ENCODE assay signal across 15 cellular contexts in genomic region chr9:107288701-107289100, GRCh38. TPM values are rescaled to one million over a fixed set of nuclear protein-coding genes. Genes with fewer than 3 reads are reported as not detected.
A peak's percentile ranks its signal among the peaks of the same experiment; 100 is the strongest.
DNase-seq lines count a peak whose midpoint lies in the region; ATAC-seq and TF ChIP-seq lines count a peak whose summit lies in the region.
"Had no signal": no experiment of that assay in that cellular context is flagged by ENCODE, and none has a peak within 500 bp of the region (broad histone marks: within the 10 kb centered on the region; RNA-seq: fewer than 3 reads in every experiment).

No MANE protein-coding gene starts in this region.

- TF ChIP-seq CTCF in Caco-2 (IDR thresholded peaks at IDR 0.05; ENCODE audit: insufficient read depth in 1 of 2, low read depth in 1 of 2, low read length in 1 of 2, severe bottlenecking in 1 of 2, unreplicated experiment in 1 of 2) (no peak), GM23338 (conservative IDR thresholded peaks at IDR 0.05; ENCODE audit: low read depth in 2 of 2) (no peak), WTC11 (IDR thresholded peaks at IDR 0.05) (no peak), vagina (IDR thresholded peaks at IDR 0.05) (no peak)

- POLR2A ChIA-PET in Caco-2 (lab: Charles Lee) = no interaction called here
- POLR2A ChIA-PET in WTC11 (lab: Charles Lee) = interaction anchor here (0.5 kb wide), 1 partner anchor 53 kb away, joined by 3 read pairs; no protein-coding TSS in a partner anchor
- POLR2A ChIA-PET in naive thymus-derived CD8-positive, alpha-beta T cell (lab: Charles Lee) = interaction anchor here (0.8 kb wide), 1 partner anchor 15 kb away, joined by 3 read pairs; no protein-coding TSS in a partner anchor

- peaks cover 23% of the 10 kb centered on the region for H3K36me3 Mint-ChIP-seq in Caco-2 (ENCODE audit: insufficient read depth, unreplicated experiment)
- H3K36me3 Mint-ChIP-seq in GM23338 (ENCODE audit: low read depth) = peaks cover 15% of the 10 kb centered on the region
- peaks cover 3% of the 10 kb centered on the region; the same call in 1 of the 2 replicates for H3K36me3 Mint-ChIP-seq in WTC11
- no peaks in the 10 kb centered on the region for H3K36me3 Mint-ChIP-seq in naive thymus-derived CD8-positive, alpha-beta T cell

- H3K27me3 Mint-ChIP-seq in Caco-2 (ENCODE audit: insufficient read depth, unreplicated experiment) = no peaks in the 10 kb centered on the region
- H3K27me3 Mint-ChIP-seq in GM23338 (ENCODE audit: insufficient read depth, low read depth, poor library complexity) = peaks cover 2% of the 10 kb centered on the region
- H3K27me3 Mint-ChIP-seq in WTC11 (ENCODE audit: low read depth) = no peaks in the 10 kb centered on the region
- no peaks in the 10 kb centered on the region for H3K27me3 Mint-ChIP-seq in naive thymus-derived CD8-positive, alpha-beta T cell

- H3K36me3 ChIP-seq in Caco-2 (ENCODE audit: control insufficient read depth, insufficient read depth, low read length) (no peaks in the 10 kb centered on the region), GM23338 (ENCODE audit: insufficient read depth) (no peaks in the 10 kb centered on the region), vagina (no peaks in the 10 kb centered on the region)
- H3K36me3 ChIP-seq: neutrophil, sigmoid colon had no signal

- peaks cover 30% of the 10 kb centered on the region for H3K4me1 Mint-ChIP-seq in Caco-2 (ENCODE audit: low read depth, unreplicated experiment)
- H3K4me1 Mint-ChIP-seq in GM23338 = peaks cover 49% of the 10 kb centered on the region
- peaks cover 77% of the 10 kb centered on the region for H3K4me1 Mint-ChIP-seq in WTC11
- peaks cover 33 to 95% (median 68%) of the 10 kb centered on the region in 4 donors for H3K4me1 Mint-ChIP-seq in naive thymus-derived CD8-positive, alpha-beta T cell

- H3K4me2 ChIP-seq in GM23338 = peak overlapping the region; percentile 24; the same call in 1 of the 2 replicates

- H3K27me3 ChIP-seq in Caco-2 (replicated peaks; ENCODE audit: control insufficient read depth, insufficient read depth, low read length) = no peaks in the 10 kb centered on the region
- H3K27me3 ChIP-seq in GM23338 (ENCODE audit: insufficient read depth) = no peaks in the 10 kb centered on the region
- no peaks in the 10 kb centered on the region for H3K27me3 ChIP-seq in vagina
- H3K27me3 ChIP-seq: BE2C, neutrophil, sigmoid colon had no signal

- no peak overlapping the region for H2AFZ ChIP-seq in GM23338

- DNase-seq in Caco-2 = peak in 1 of 2 experiments; percentile 49
- DNase-seq in GM23338 (ENCODE audit: low spot score) = peak; percentile 38
- DNase-seq in WTC11 (ENCODE audit: low spot score) = no peak
- DNase-seq in naive thymus-derived CD8-positive, alpha-beta T cell = no peak
- DNase-seq in DMS153 treated with DMSO at 0.1 percent for 48 hours (lab: John Stamatoyannopoulos, UW; ENCODE audit: unreplicated experiment) = no peak
- DNase-seq in GOT3 (lab: John Stamatoyannopoulos, UW) = no peak
- no peak for DNase-seq in vagina (ENCODE audit: extremely low spot score in 2 of 2)
- DNase-seq: BE2C; DMS79; NCI-H1417 treated with DMSO at 0.1 percent for 48 hours; NCI-H2227 treated with DMSO at 0.1 percent for 48 hours; SHP77; sigmoid colon; stimulated activated CD4-positive, alpha-beta T cell treated with anti-CD3 and anti-CD28 coated beads, Interleukin-4, amount 100 ng/mL, for 1 hour had no signal

- CTCF ChIA-PET in Caco-2 (lab: Charles Lee) (interaction anchor here (0.6 kb wide), 1 partner anchor 108 kb away, joined by 3 read pairs; no protein-coding TSS in a partner anchor), WTC11 (lab: Charles Lee) (no interaction called here)

- peaks cover 72% of the 10 kb centered on the region for H4K20me1 ChIP-seq in GM23338 (replicated peaks; ENCODE audit: insufficient read depth)

- H3K27ac Mint-ChIP-seq in Caco-2 (ENCODE audit: unreplicated experiment) (peak overlapping the region; percentile 5), GM23338 (0 out of 2 replicates have a peak overlapping the region, but pooled peaks have one; percentile 31), WTC11 (peak overlapping the region; percentile 75; the same call in 1 of the 2 replicates)
- peak overlapping the region in 4 of 10 donors; percentile 33 to 73 (median 64) for H3K27ac Mint-ChIP-seq in naive thymus-derived CD8-positive, alpha-beta T cell

- peak overlapping the region; percentile 16 for H3K4me3 Mint-ChIP-seq in Caco-2 (ENCODE audit: unreplicated experiment)
- no peak overlapping the region for H3K4me3 Mint-ChIP-seq in GM23338
- H3K4me3 Mint-ChIP-seq in WTC11 = no peak overlapping the region
- H3K4me3 Mint-ChIP-seq in naive thymus-derived CD8-positive, alpha-beta T cell = peak overlapping the region in 6 of 10 donors; percentile 4 to 53 (median 31)

- H3K9me3 Mint-ChIP-seq in Caco-2 (ENCODE audit: unreplicated experiment) = no peaks in the 10 kb centered on the region
- no peaks in the 10 kb centered on the region for H3K9me3 Mint-ChIP-seq in GM23338
- H3K9me3 Mint-ChIP-seq in WTC11 = no peaks in the 10 kb centered on the region
- H3K9me3 Mint-ChIP-seq in naive thymus-derived CD8-positive, alpha-beta T cell = no peaks in the 10 kb centered on the region

- no peak overlapping the region for H3K4me3 ChIP-seq in Caco-2 (ENCODE audit: low read depth, low read length)
- H3K4me3 ChIP-seq in GM23338 = no peak overlapping the region
- H3K4me3 ChIP-seq in vagina = no peak overlapping the region
- H3K4me3 ChIP-seq: sigmoid colon had no signal

- BruUV-seq in Caco-2 (replicated peaks; lab: Mats Ljungman, UMichigan) = no TSS peak

- peaks cover 97% of the 10 kb centered on the region for H3K79me2 ChIP-seq in GM23338 (replicated peaks; ENCODE audit: insufficient read depth)

- ATAC-seq in GM23338 (no peak), WTC11 (no peak)
- no peak for ATAC-seq in naive thymus-derived CD8-positive, alpha-beta T cell

- intact Hi-C loops in Caco-2 (cut with micrococcal nuclease; ENCODE audit: unreplicated experiment) = no loop called here
- intact Hi-C loops in vagina (cut with DNase I) = loop anchor here (10.0 kb wide), 1 partner anchor 424 kb away; the partner anchor contains the start of gene ZNF462

- H3K4me1 ChIP-seq in Caco-2 (peaks cover 53% of the 10 kb centered on the region), GM23338 (ENCODE audit: insufficient read depth) (peaks cover 76% of the 10 kb centered on the region), vagina (peaks cover 73% of the 10 kb centered on the region)
- H3K4me1 ChIP-seq: BE2C had no signal

- H3K9me3 ChIP-seq in Caco-2 = no peaks in the 10 kb centered on the region
- H3K9me3 ChIP-seq in vagina = no peaks in the 10 kb centered on the region
- H3K9me3 ChIP-seq: BE2C, neutrophil, sigmoid colon had no signal

- no peaks in the 10 kb centered on the region for H3F3A ChIP-seq in GM23338 (replicated peaks; ENCODE audit: low read depth)

- H3K27ac ChIP-seq in GM23338 (ENCODE audit: low read depth) (peak overlapping the region; percentile 3; the same call in 1 of the 2 replicates), vagina (no peak overlapping the region)
- H3K27ac ChIP-seq: sigmoid colon had no signal

- H3K9me2 ChIP-seq in GM23338 (ENCODE audit: insufficient read depth) = no peaks in the 10 kb centered on the region

- TF ChIP-seq POLR2A in vagina (IDR thresholded peaks at IDR 0.05) = no peak

TF ChIP-seq in GM23338, 12 proteins besides CTCF, POLR2A, EP300 and RAD21 (continues in another document):
- TF ChIP-seq NANOG (IDR thresholded peaks at IDR 0.05; ENCODE audit: borderline replicate concordance) (no peak), ZNF331 (CRISPR knock-in tag; IDR thresholded peaks at IDR 0.05; ENCODE audit: low read depth) (no peak), ETS1 (IDR thresholded peaks at IDR 0.05) (no peak), STAT1 (IDR thresholded peaks at IDR 0.05; ENCODE audit: unreplicated experiment) (no peak), CREB1 (CRISPR knock-in tag; IDR thresholded peaks at IDR 0.05; ENCODE audit: low read depth) (no peak)

TF ChIP-seq in WTC11, 78 proteins besides CTCF, POLR2A, EP300 and RAD21 (continues in another document):
- TF ChIP-seq RORB (CRISPR knock-in tag; IDR thresholded peaks at IDR 0.05) = no peak
- no peak for TF ChIP-seq ZNF416 (CRISPR knock-in tag; IDR thresholded peaks at IDR 0.05)
- TF ChIP-seq CBFB (CRISPR knock-in tag; IDR thresholded peaks at IDR 0.05; ENCODE audit: low read depth) = no peak
- TF ChIP-seq, protein P1, sequence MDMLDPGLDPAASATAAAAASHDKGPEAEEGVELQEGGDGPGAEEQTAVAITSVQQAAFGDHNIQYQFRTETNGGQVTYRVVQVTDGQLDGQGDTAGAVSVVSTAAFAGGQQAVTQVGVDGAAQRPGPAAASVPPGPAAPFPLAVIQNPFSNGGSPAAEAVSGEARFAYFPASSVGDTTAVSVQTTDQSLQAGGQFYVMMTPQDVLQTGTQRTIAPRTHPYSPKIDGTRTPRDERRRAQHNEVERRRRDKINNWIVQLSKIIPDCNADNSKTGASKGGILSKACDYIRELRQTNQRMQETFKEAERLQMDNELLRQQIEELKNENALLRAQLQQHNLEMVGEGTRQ (CRISPR knock-in tag; IDR thresholded peaks at IDR 0.05) = no peak
- TF ChIP-seq SOX15 (CRISPR knock-in tag; IDR thresholded peaks at IDR 0.05) = no peak

RNA-seq across cellular contexts. Expression of gene RAD23B, which starts 5.6 kb away (rescaled TPM):
- total RNA-seq in Caco-2 (2022) = 188 TPM in 2 replicates
- total RNA-seq in GM23338 (2014; rRNA removed; shearing (Covaris generic)) = 117 and 137 TPM in 2 replicates
- polyA plus RNA-seq in GM23338 (2016; fragmentation: Nextera tagmentation; extraction: Ambion mirVana) = 31.1 and 33.1 TPM in 2 replicates
- total RNA-seq in WTC11 (2021) = 150 to 180 TPM (median 160 TPM) in 3 replicates
- 10 to 100 TPM; 48.1 to 62.5 TPM for total RNA-seq in naive thymus-derived CD8-positive, alpha-beta T cell
- polyA plus RNA-seq in naive thymus-derived CD8-positive, alpha-beta T cell = 10 to 100 TPM in 2 of 3 donors, 1 to 10 TPM in 1; 6.9 to 17.9 (median 14.4) TPM
- total RNA-seq in vagina = 61.1 TPM

Comparison
In these comparisons a context has a peak if more than half of its experiments do, and no peak if none do; other contexts are left out.
1. H3K4me3 Mint-ChIP-seq: peak in Caco-2 (single experiment) and naive thymus-derived CD8-positive, alpha-beta T cell (6 of 10); none in GM23338 (single experiment) and WTC11 (single experiment).